19 cellular contexts compared by ENCODE assay signal in the genomic region with DNA sequence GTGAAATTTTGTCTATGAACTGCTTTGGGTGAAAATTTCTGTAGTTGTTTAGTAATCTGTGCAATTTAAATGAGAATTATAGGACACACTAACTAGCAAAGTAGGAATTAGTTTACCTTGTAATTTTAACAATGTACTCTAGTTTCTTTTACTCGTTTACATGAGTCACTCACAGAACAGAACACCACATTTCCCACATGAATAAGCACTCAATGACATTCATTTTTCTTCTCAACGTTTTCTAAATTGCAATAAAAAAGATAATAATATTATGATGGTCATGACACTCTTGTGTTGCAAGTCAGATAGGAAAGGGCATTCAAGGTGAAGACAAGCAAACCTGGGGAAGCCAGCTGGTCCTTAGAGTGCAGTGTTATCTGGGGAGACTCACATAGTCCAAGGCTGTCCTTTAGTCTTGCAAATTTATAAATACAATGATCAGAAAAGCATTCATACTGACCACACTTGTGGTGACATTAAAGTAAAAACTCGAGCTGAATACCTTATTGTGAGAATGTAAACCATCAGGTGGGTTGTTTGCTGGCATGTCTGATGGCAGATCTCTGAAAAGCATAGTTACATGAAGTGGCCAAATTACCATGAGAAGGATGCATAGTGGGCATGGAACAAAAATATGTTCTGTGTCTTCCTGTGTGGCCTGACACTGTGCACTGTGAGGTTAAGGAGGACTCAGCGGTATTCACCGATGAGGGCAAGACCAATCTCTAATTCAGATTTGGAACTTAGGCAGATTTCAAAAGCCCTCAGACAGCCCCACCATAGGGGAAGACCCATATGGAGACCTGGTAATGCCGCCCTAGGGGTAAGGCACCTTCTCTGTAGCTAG.
A peak's percentile ranks its signal among the peaks of the same experiment; 100 is the strongest.
DNase-seq lines count a peak whose midpoint lies in the region; ATAC-seq, FAIRE-seq and TF ChIP-seq lines count a peak whose summit lies in the region.
"Had no signal": no experiment of that assay in that cellular context is flagged by ENCODE, and none has a peak within 500 bp of the region (broad histone marks: within the 10 kb centered on the region; RNA-seq: fewer than 3 reads in every experiment).

No MANE protein-coding gene starts in this region.

- peak overlapping the region; percentile 22; the same call in 2 of the 3 replicates for H3K4me2 ChIP-seq in A549

- H3K4me1 ChIP-seq in A549: peaks cover 61% of the 10 kb centered on the region
- H3K4me1 ChIP-seq: BE2C had no signal

- no peak overlapping the region for H3K4me3 ChIP-seq in A549
- H3K4me3 ChIP-seq: lower lobe of right lung had no signal

- FAIRE-seq in A549 (lab: Jason Lieb, UNC): no peak
- FAIRE-seq in GM12892 (lab: Jason Lieb, UNC): no peak

- peak overlapping the region in 4 of 6 donors; percentile 29 to 63 (median 40) for H3K27ac Mint-ChIP-seq in immature natural killer cell
- H3K27ac Mint-ChIP-seq: activated CD4-positive, alpha-beta T cell treated with anti-CD3 and anti-CD28 coated beads, Interleukin-2, amount 10 ng/mL, durations not matched to agents 24 days and 14 days; stimulated activated memory B cell treated with anti-CD40 and anti-IgM and Interleukin-4, amounts not matched to agents 10 μg/mL and 1 μg/mL and 100 μg/mL, for 72 hours had no signal

- peaks cover 0 to 5% (median 0%) of the 10 kb centered on the region in 6 donors for H3K9me3 Mint-ChIP-seq in immature natural killer cell
- H3K9me3 Mint-ChIP-seq: activated CD4-positive, alpha-beta T cell treated with anti-CD3 and anti-CD28 coated beads, Interleukin-2, amount 10 ng/mL, durations not matched to agents 24 days and 14 days; IgD-negative memory B cell; stimulated activated memory B cell treated with anti-CD40 and anti-IgM and Interleukin-4, amounts not matched to agents 10 μg/mL and 1 μg/mL and 100 μg/mL, for 72 hours had no signal

- H3K27me3 Mint-ChIP-seq in immature natural killer cell (ENCODE audit: low read depth in 3 of 3): peaks cover 0 to 3% (median 0%) of the 10 kb centered on the region in 3 donors
- H3K27me3 Mint-ChIP-seq: activated CD4-positive, alpha-beta T cell treated with anti-CD3 and anti-CD28 coated beads, Interleukin-2, amount 10 ng/mL, durations not matched to agents 24 days and 14 days; IgD-negative memory B cell; stimulated activated memory B cell treated with anti-CD40 and anti-IgM and Interleukin-4, amounts not matched to agents 10 μg/mL and 1 μg/mL and 100 μg/mL, for 72 hours had no signal

- DNase-seq in A549 (ENCODE audit: low read depth in 1 of 2, low spot score in 1 of 2): no peak
- peak; percentile 50 for DNase-seq in HCEC 1CT
- peak; percentile 77 for DNase-seq in amniotic epithelial cell (ENCODE audit: low read depth)
- DNase-seq in immature natural killer cell: peak in 2 of 3 donors; percentile 2 to 14
- DNase-seq in HuH-7.5 (ENCODE audit: low spot score): no peak
- no peak for DNase-seq in DMS53 treated with DMSO at 0.1 percent for 48 hours (lab: John Stamatoyannopoulos, UW; ENCODE audit: unreplicated experiment)
- no peak for DNase-seq in pons (ENCODE audit: low spot score)
- DNase-seq in GM12892 (ENCODE audit: insufficient read length): no peak
- DNase-seq: activated CD4-positive, alpha-beta T cell treated with anti-CD3 and anti-CD28 coated beads, Interleukin-2, amount 10 ng/mL, durations not matched to agents 24 days and 14 days; activated naive CD4-positive, alpha-beta T cell treated with Interleukin-2 at 50 U/mL for 16 hours; BE2C; head of caudate nucleus; lower lobe of right lung; NCI-H1694; NCI-H774; stimulated activated CD4-positive, alpha-beta T cell treated with anti-CD3 and anti-CD28 coated beads, Interleukin-1b, Interleukin-23, amount 100 ng/mL, for 48 hours had no signal

- no peak for TF ChIP-seq CTCF in A549 (IDR thresholded peaks at IDR 0.05)

- no peaks in the 10 kb centered on the region for H3K9me3 ChIP-seq in A549
- H3K9me3 ChIP-seq: BE2C had no signal

- no peak for ATAC-seq in A549
- ATAC-seq: lower lobe of right lung; stimulated activated memory B cell treated with anti-CD40 and anti-IgM and Interleukin-4, amounts not matched to agents 10 μg/mL and 1 μg/mL and 100 μg/mL, for 72 hours had no signal

- H3K36me3 Mint-ChIP-seq in immature natural killer cell: peaks cover 0 to 10% (median 7%) of the 10 kb centered on the region in 3 donors

- peak overlapping the region in 2 of 5 donors; percentile 24 to 44 for H3K4me3 Mint-ChIP-seq in immature natural killer cell
- H3K4me3 Mint-ChIP-seq: activated CD4-positive, alpha-beta T cell treated with anti-CD3 and anti-CD28 coated beads, Interleukin-2, amount 10 ng/mL, durations not matched to agents 24 days and 14 days; IgD-negative memory B cell; stimulated activated memory B cell treated with anti-CD40 and anti-IgM and Interleukin-4, amounts not matched to agents 10 μg/mL and 1 μg/mL and 100 μg/mL, for 72 hours had no signal

- 0 out of 6 replicates have a peak overlapping the region, but pooled peaks of 1 of the 2 experiments have one; percentile 0 for H3K27ac ChIP-seq in A549
- H3K27ac ChIP-seq: lower lobe of right lung, parathyroid adenoma had no signal

- TF ChIP-seq EP300 in A549 (IDR thresholded peaks at IDR 0.05): no peak

- TF ChIP-seq POLR2A in A549 (IDR thresholded peaks at IDR 0.05; ENCODE audit: low read length) (no peak), GM12892 (IDR thresholded peaks at IDR 0.05; ENCODE audit: low read depth, low read length) (no peak)

- CTCF ChIA-PET in A549 (lab: Yijun Ruan, JAX): interaction anchor here (0.9 to 1.9 kb wide), 4 partner anchors 14 to 43 kb away, joined by 3 to 7 read pairs (median 4); no protein-coding TSS in a partner anchor

- WGBS in A549 (ENCODE audit: missing lambda C conversion rate): 61% methylated on average over 6 of the region's 6 CpGs

- H3K4me1 Mint-ChIP-seq in immature natural killer cell: peaks cover 24 to 37% of the 10 kb centered on the region in 2 donors

- POLR2A ChIA-PET in A549 (lab: Yijun Ruan, JAX): no interaction called here

- no peak for TF ChIP-seq RAD21 in A549 (conservative IDR thresholded peaks at IDR 0.05 in 1 of 2, IDR thresholded peaks at IDR 0.05 in 1 of 2)

TF ChIP-seq in A549, 52 proteins besides CTCF, POLR2A, EP300 and RAD21:
- TF ChIP-seq, protein P1, sequence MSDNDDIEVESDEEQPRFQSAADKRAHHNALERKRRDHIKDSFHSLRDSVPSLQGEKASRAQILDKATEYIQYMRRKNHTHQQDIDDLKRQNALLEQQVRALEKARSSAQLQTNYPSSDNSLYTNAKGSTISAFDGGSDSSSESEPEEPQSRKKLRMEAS (IDR thresholded peaks at IDR 0.05): no peak
TF ChIP-seq in A549: peak in this region for 0.

Comparison
In these comparisons a context has a peak if more than half of its experiments do, and no peak if none do; other contexts are left out.
1. DNase-seq: peak in HCEC 1CT (single experiment), amniotic epithelial cell (single experiment) and immature natural killer cell (2 of 3); none in A549 (0 of 2), HuH-7.5 (single experiment), DMS53 treated with DMSO at 0.1 percent for 48 hours (single experiment), pons (single experiment) and GM12892 (single experiment).